17 cellular contexts compared by ENCODE assay signal in genomic region chr4:157005193-157005592, GRCh38. TPM values are rescaled to one million over a fixed set of nuclear protein-coding genes. Genes with fewer than 3 reads are reported as not detected.
A peak's percentile ranks its signal among the peaks of the same experiment; 100 is the strongest.
DNase-seq lines count a peak whose midpoint lies in the region; ATAC-seq and TF ChIP-seq lines count a peak whose summit lies in the region.
"Had no signal": no experiment of that assay in that cellular context is flagged by ENCODE, and none has a peak within 500 bp of the region (broad histone marks: within the 10 kb centered on the region; RNA-seq: fewer than 3 reads in every experiment).

No MANE protein-coding gene starts in this region.

- H3K14ac ChIP-seq in H9 (ENCODE audit: insufficient read depth, low read length) = no peak overlapping the region

- no peak overlapping the region for H3T11ph ChIP-seq in H9 (ENCODE audit: low read length)

- H4K8ac ChIP-seq in H9 (replicated peaks; ENCODE audit: insufficient read length, low read depth, low read length) = no peak overlapping the region

- H2BK120ac ChIP-seq in H9 (ENCODE audit: low read depth, low read length, poor library complexity, severe bottlenecking) = no peak overlapping the region

- ATAC-seq in activated CD8-positive, alpha-beta T cell treated with anti-CD3 and anti-CD28 coated beads, Interleukin-2, amount 10 ng/mL, durations not matched to agents 7 days and 5 days = no peak
- ATAC-seq: activated T-helper 17 cell treated with anti-CD3 and anti-CD28 coated beads, Interleukin-2, amount 50 U/mL, for 72 hours had no signal

- H2BK20ac ChIP-seq in H9 (ENCODE audit: low read depth, low read length, poor library complexity, severe bottlenecking) = no peak overlapping the region

- H3K9me3 Mint-ChIP-seq in chondrocyte (ENCODE audit: low read depth) (peaks cover 6% of the 10 kb centered on the region), H9 (no peaks in the 10 kb centered on the region)
- H3K9me3 Mint-ChIP-seq in activated CD8-positive, alpha-beta T cell treated with anti-CD3 and anti-CD28 coated beads, Interleukin-2, amount 10 ng/mL, durations not matched to agents 7 days and 5 days (ENCODE audit: insufficient read depth) = no peaks in the 10 kb centered on the region

- H4K20me1 ChIP-seq in H9 (ENCODE audit: control insufficient read depth, insufficient read depth, insufficient read length) = no peaks in the 10 kb centered on the region

- H3K27ac Mint-ChIP-seq in chondrocyte (ENCODE audit: unreplicated experiment) = peak overlapping the region; percentile 76
- H3K27ac Mint-ChIP-seq in activated CD8-positive, alpha-beta T cell treated with anti-CD3 and anti-CD28 coated beads, Interleukin-2, amount 10 ng/mL, durations not matched to agents 7 days and 5 days = no peak overlapping the region
- H3K27ac Mint-ChIP-seq in H9 = no peak overlapping the region
- H3K27ac Mint-ChIP-seq: activated T-helper 17 cell treated with anti-CD3 and anti-CD28 coated beads, Interleukin-2, amount 50 U/mL, for 72 hours had no signal

- H4K91ac ChIP-seq in H9 (ENCODE audit: insufficient read length, low read depth, low read length) = no peak overlapping the region

- H3K4me3 ChIP-seq in testis = no peak overlapping the region

- H4K5ac ChIP-seq in H9 (ENCODE audit: insufficient read length, low read depth, low read length) = no peak overlapping the region

- no peak overlapping the region for H2BK12ac ChIP-seq in H9 (ENCODE audit: insufficient read length, low read depth, low read length)

- TF ChIP-seq CTCF in chondrocyte (IDR thresholded peaks at IDR 0.05) = no peak
- no peak for TF ChIP-seq CTCF in testis (IDR thresholded peaks at IDR 0.05)
- no peak for TF ChIP-seq CTCF in GM20000 (IDR thresholded peaks at IDR 0.05; ENCODE audit: extremely low read depth, missing control alignments)
- no peak for TF ChIP-seq CTCF in H9 (conservative IDR thresholded peaks at IDR 0.05)

- H3K27ac ChIP-seq in testis = peak overlapping the region; percentile 36 to 73
- no peak overlapping the region for H3K27ac ChIP-seq in H9 (ENCODE audit: insufficient read length, low read depth, low read length)

- H3K56ac ChIP-seq in H9 (ENCODE audit: insufficient read length, low read depth, low read length) = no peak overlapping the region

- H3K27me3 Mint-ChIP-seq in chondrocyte (ENCODE audit: low read depth) (no peaks in the 10 kb centered on the region), H9 (ENCODE audit: low read depth) (no peaks in the 10 kb centered on the region)
- H3K27me3 Mint-ChIP-seq in activated CD8-positive, alpha-beta T cell treated with anti-CD3 and anti-CD28 coated beads, Interleukin-2, amount 10 ng/mL, durations not matched to agents 7 days and 5 days (ENCODE audit: low read depth) = no peaks in the 10 kb centered on the region
- H3K27me3 Mint-ChIP-seq: activated T-helper 17 cell treated with anti-CD3 and anti-CD28 coated beads, Interleukin-2, amount 50 U/mL, for 72 hours had no signal

- no peaks in the 10 kb centered on the region for H3K23me2 ChIP-seq in H9 (ENCODE audit: insufficient read length, low read depth, low read length, poor library complexity, severe bottlenecking)

- H3K4me1 ChIP-seq in testis = peaks cover 9% of the 10 kb centered on the region
- H3K4me1 ChIP-seq in H9 (ENCODE audit: insufficient read depth, low read length) = no peaks in the 10 kb centered on the region

- H2BK5ac ChIP-seq in H9 (ENCODE audit: insufficient read length, low read length) = no peak overlapping the region

- H2BK15ac ChIP-seq in H9 (ENCODE audit: low read depth, low read length) = no peak overlapping the region

- H3K4me1 Mint-ChIP-seq in chondrocyte (ENCODE audit: low read depth) (peaks cover 27% of the 10 kb centered on the region), H9 (no peaks in the 10 kb centered on the region)
- H3K4me1 Mint-ChIP-seq in activated CD8-positive, alpha-beta T cell treated with anti-CD3 and anti-CD28 coated beads, Interleukin-2, amount 10 ng/mL, durations not matched to agents 7 days and 5 days (ENCODE audit: low read depth) = no peaks in the 10 kb centered on the region
- H3K4me1 Mint-ChIP-seq: activated T-helper 17 cell treated with anti-CD3 and anti-CD28 coated beads, Interleukin-2, amount 50 U/mL, for 72 hours had no signal

- CTCF ChIA-PET in activated CD8-positive, alpha-beta T cell treated with anti-CD3 and anti-CD28 coated beads, Interleukin-2, amount 10 ng/mL, durations not matched to agents 7 days and 5 days (lab: Charles Lee) = no interaction called here

- H3K27me3 ChIP-seq in testis = no peaks in the 10 kb centered on the region
- no peaks in the 10 kb centered on the region for H3K27me3 ChIP-seq in H9 (ENCODE audit: insufficient read depth, low read length)

- no peaks in the 10 kb centered on the region for H3K79me2 ChIP-seq in H9 (ENCODE audit: insufficient read depth, low read length)

- 19 to 28% methylated on average over 2 of the region's 2 CpGs for WGBS in testis, 2 donors
- no CpG with 5 or more reads among the region's 2 CpGs for WGBS in H9 (ENCODE audit: extremely low coverage, insufficient read length, low lambda C conversion rate)

- no peak for TF ChIP-seq POLR2A in testis (IDR thresholded peaks at IDR 0.05)

- H3K4ac ChIP-seq in H9 (ENCODE audit: low read depth, low read length) = no peak overlapping the region

- H3K18ac ChIP-seq in H9 (ENCODE audit: insufficient read length, low read depth, low read length) = no peak overlapping the region

- DNase-seq in NCI-H2171 treated with DMSO at 0.1 percent for 48 hours (lab: John Stamatoyannopoulos, UW) (peak; percentile 36), NCI-H2171 (lab: John Stamatoyannopoulos, UW) (no peak), chondrocyte (ENCODE audit: low spot score) (no peak), lung microvascular endothelial cell (ENCODE audit: low read depth in 2 of 2) (peak; percentile 17 to 31), testis (no peak), GM20000 (ENCODE audit: low spot score) (no peak), H9 (no peak)
- no peak for DNase-seq in activated CD8-positive, alpha-beta T cell treated with anti-CD3 and anti-CD28 coated beads, Interleukin-2, amount 10 ng/mL, durations not matched to agents 7 days and 5 days
- DNase-seq: 8988T, DND-41, kidney glomerular epithelial cell, NCI-H187 treated with DMSO at 0.1 percent for 48 hours, NCI-H69, posterior cingulate gyrus, T-helper 1 cell had no signal

- H3K9me3 ChIP-seq in testis = no peaks in the 10 kb centered on the region
- no peaks in the 10 kb centered on the region for H3K9me3 ChIP-seq in H9 (ENCODE audit: control insufficient read depth, low read depth, low read length)

- H3K23ac ChIP-seq in H9 (ENCODE audit: insufficient read length, low read depth, low read length) = no peak overlapping the region

- H3K4me3 Mint-ChIP-seq in chondrocyte (ENCODE audit: unreplicated experiment) (no peak overlapping the region), H9 (no peak overlapping the region)
- no peak overlapping the region for H3K4me3 Mint-ChIP-seq in activated CD8-positive, alpha-beta T cell treated with anti-CD3 and anti-CD28 coated beads, Interleukin-2, amount 10 ng/mL, durations not matched to agents 7 days and 5 days
- H3K4me3 Mint-ChIP-seq: activated T-helper 17 cell treated with anti-CD3 and anti-CD28 coated beads, Interleukin-2, amount 50 U/mL, for 72 hours had no signal

- no peak overlapping the region for H3K9ac ChIP-seq in H9 (ENCODE audit: extremely low read depth, insufficient read length, low read length)

- POLR2A ChIA-PET in activated CD8-positive, alpha-beta T cell treated with anti-CD3 and anti-CD28 coated beads, Interleukin-2, amount 10 ng/mL, durations not matched to agents 7 days and 5 days (lab: Charles Lee) = no interaction called here

- no peak overlapping the region for H2AK5ac ChIP-seq in H9 (ENCODE audit: insufficient read length, low read length)

- no peak overlapping the region for H3K4me2 ChIP-seq in H9 (ENCODE audit: insufficient read depth, insufficient read length, low read length)

- H3K36me3 Mint-ChIP-seq in chondrocyte (ENCODE audit: low read depth) (no peaks in the 10 kb centered on the region), H9 (ENCODE audit: insufficient read depth in 1 of 3, low read depth in 3 of 3) (no peaks in the 10 kb centered on the region)
- no peaks in the 10 kb centered on the region for H3K36me3 Mint-ChIP-seq in activated CD8-positive, alpha-beta T cell treated with anti-CD3 and anti-CD28 coated beads, Interleukin-2, amount 10 ng/mL, durations not matched to agents 7 days and 5 days (ENCODE audit: low read depth)
- H3K36me3 Mint-ChIP-seq: CD14-positive monocyte had no signal

- no peaks in the 10 kb centered on the region for H3K79me1 ChIP-seq in H9 (ENCODE audit: insufficient read depth, low read depth, low read length, poor library complexity, severe bottlenecking)

- no peak overlapping the region for H2AFZ ChIP-seq in H9 (ENCODE audit: low read length)

- intact Hi-C loops in testis (cut with DNase I; ENCODE audit: low total_unique reads) = no loop called here

- H3K36me3 ChIP-seq in testis (ENCODE audit: low read depth, missing control alignments) = no peaks in the 10 kb centered on the region

RNA-seq across cellular contexts. Expression of gene PDGFC, which starts 33.6 kb away (rescaled TPM):
- total RNA-seq in chondrocyte = 70.0 to 131 TPM (median 70.9 TPM) in 3 replicates
- total RNA-seq in lung microvascular endothelial cell = 15.3 and 38.1 TPM in 2 replicates
- 1 to 10 TPM; 7.8 to 9.4 TPM for total RNA-seq in testis
- polyA plus RNA-seq in testis (ENCODE audit: insufficient read depth, low read depth, low replicate concordance) = 13.8 TPM
- total RNA-seq in activated CD8-positive, alpha-beta T cell treated with anti-CD3 and anti-CD28 coated beads, Interleukin-2, amount 10 ng/mL, durations not matched to agents 7 days and 5 days = not detected
- total RNA-seq in H9 (2021) = 3.9 and 4.5 TPM in 2 replicates
- total RNA-seq: activated T-helper 17 cell treated with anti-CD3 and anti-CD28 coated beads, Interleukin-2, amount 50 U/mL, for 72 hours had no signal

Comparison
In these comparisons a context has a peak if more than half of its experiments do, and no peak if none do; other contexts are left out.
1. DNase-seq: peak in NCI-H2171 treated with DMSO at 0.1 percent for 48 hours (single experiment) and lung microvascular endothelial cell (2 of 2); none in NCI-H2171 (single experiment), chondrocyte (single experiment), testis (single experiment), activated CD8-positive, alpha-beta T cell treated with anti-CD3 and anti-CD28 coated beads, Interleukin-2, amount 10 ng/mL, durations not matched to agents 7 days and 5 days (single experiment), GM20000 (single experiment) and H9 (single experiment).